26 cellular contexts compared by ENCODE assay signal in the genomic region with DNA sequence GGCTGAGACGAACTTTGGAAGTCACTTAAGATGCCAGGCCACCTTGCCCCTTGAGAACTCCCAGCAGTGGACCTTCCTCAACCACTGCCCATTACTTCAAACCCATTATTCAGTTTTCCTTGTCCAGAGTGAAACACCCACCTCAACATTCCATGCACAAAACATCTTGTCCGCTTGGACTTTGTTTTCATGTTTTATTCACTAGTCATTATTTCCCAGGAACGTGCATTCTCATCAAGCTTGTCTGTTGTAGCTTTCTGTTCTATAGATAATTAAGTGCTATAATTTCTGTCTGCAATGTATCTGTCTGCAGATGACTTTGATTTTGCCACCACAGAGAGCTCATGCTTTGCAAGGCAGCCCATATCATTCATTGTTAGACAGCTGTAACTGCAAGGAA.
DNase-seq lines count a peak whose midpoint lies in the region; TF ChIP-seq lines count a peak whose summit lies in the region.
"Had no signal": no experiment of that assay in that cellular context is flagged by ENCODE, and none has a peak within 500 bp of the region (broad histone marks: within the 10 kb centered on the region; RNA-seq: fewer than 3 reads in every experiment).

No MANE protein-coding gene starts in this region.

- H3K27ac Mint-ChIP-seq in progenitor cell of endocrine pancreas: no peak overlapping the region
- H3K27ac Mint-ChIP-seq: activated CD4-positive, alpha-beta memory T cell treated with anti-CD3 and anti-CD28 coated beads for 36 hours; activated naive CD4-positive, alpha-beta T cell treated with anti-CD3 and anti-CD28 coated beads, Interleukin-2, amount 10 ng/mL, durations not matched to agents 7 days and 5 days; activated T-helper 1 cell treated with anti-CD3 and anti-CD28 coated beads, Interleukin-12 subunit alpha, Interleukin-12 subunit beta, Interleukin-2, Interleukin-4 antibody, amounts not matched to agents 30 ng/mL and 10 ng/mL and 1 ng/mL, durations not matched to agents 14 hours and 24 hours and 36 hours; endodermal cell; natural killer cell treated with Interleukin-12 subunit alpha and Interleukin-12 subunit beta and Interleukin-15 and Interleukin-18, amount 100 ng/mL, for 72 hours had no signal

- H3K4me1 Mint-ChIP-seq in progenitor cell of endocrine pancreas (ENCODE audit: low read depth): no peaks in the 10 kb centered on the region
- H3K4me1 Mint-ChIP-seq: activated naive CD4-positive, alpha-beta T cell treated with anti-CD3 and anti-CD28 coated beads, Interleukin-2, amount 10 ng/mL, durations not matched to agents 7 days and 5 days had no signal

- no peak overlapping the region for H3K4me3 Mint-ChIP-seq in progenitor cell of endocrine pancreas (ENCODE audit: low read depth)
- H3K4me3 Mint-ChIP-seq: activated CD4-positive, alpha-beta memory T cell treated with anti-CD3 and anti-CD28 coated beads for 36 hours; activated naive CD4-positive, alpha-beta T cell treated with anti-CD3 and anti-CD28 coated beads, Interleukin-2, amount 10 ng/mL, durations not matched to agents 7 days and 5 days; activated T-helper 1 cell treated with anti-CD3 and anti-CD28 coated beads, Interleukin-12 subunit alpha, Interleukin-12 subunit beta, Interleukin-2, Interleukin-4 antibody, amounts not matched to agents 30 ng/mL and 10 ng/mL and 1 ng/mL, durations not matched to agents 14 hours and 24 hours and 36 hours; endodermal cell; natural killer cell treated with Interleukin-12 subunit alpha and Interleukin-12 subunit beta and Interleukin-15 and Interleukin-18, amount 100 ng/mL, for 72 hours had no signal

- peaks cover 3% of the 10 kb centered on the region for H3K9me3 Mint-ChIP-seq in progenitor cell of endocrine pancreas (ENCODE audit: low read depth)
- H3K9me3 Mint-ChIP-seq: activated CD4-positive, alpha-beta memory T cell treated with anti-CD3 and anti-CD28 coated beads for 36 hours; activated naive CD4-positive, alpha-beta T cell treated with anti-CD3 and anti-CD28 coated beads, Interleukin-2, amount 10 ng/mL, durations not matched to agents 7 days and 5 days; activated T-helper 1 cell treated with anti-CD3 and anti-CD28 coated beads, Interleukin-12 subunit alpha, Interleukin-12 subunit beta, Interleukin-2, Interleukin-4 antibody, amounts not matched to agents 30 ng/mL and 10 ng/mL and 1 ng/mL, durations not matched to agents 14 hours and 24 hours and 36 hours; natural killer cell treated with Interleukin-12 subunit alpha and Interleukin-12 subunit beta and Interleukin-15 and Interleukin-18, amount 100 ng/mL, for 72 hours had no signal

- peak overlapping the region; percentile 8; the same call in 1 of the 2 replicates for H3K4me3 ChIP-seq in WI38 (ENCODE audit: low read depth, low read length)
- H3K4me3 ChIP-seq in fibroblast of mammary gland (ENCODE audit: control insufficient read depth, low read depth, low read length): no peak overlapping the region
- H3K4me3 ChIP-seq in skeletal muscle cell (ENCODE audit: low read depth, low read length): peak overlapping the region; percentile 2
- H3K4me3 ChIP-seq: A549, colonic mucosa, K562, pancreas, testis had no signal

- DNase-seq in A172 (ENCODE audit: low spot score) (peak; percentile 27), fibroblast of mammary gland (ENCODE audit: low read depth) (peak; percentile 57), skeletal muscle cell (ENCODE audit: low read depth) (no peak), NCI-H226 (no peak), dermis blood vessel endothelial cell (no peak), progenitor cell of endocrine pancreas (ENCODE audit: low spot score, unreplicated experiment) (no peak)
- no peak for DNase-seq in activated CD4-positive, alpha-beta T cell treated with anti-CD3 and anti-CD28 coated beads for 48 hours
- DNase-seq: activated CD4-positive, alpha-beta memory T cell treated with anti-CD3 and anti-CD28 coated beads for 36 hours; activated CD8-positive, alpha-beta memory T cell treated with anti-CD3 and anti-CD28 coated beads, Interleukin-2, amount 50 U/mL, for 4 hours; activated naive CD4-positive, alpha-beta T cell treated with anti-CD3 and anti-CD28 coated beads, Interleukin-2, amount 10 ng/mL, durations not matched to agents 7 days and 5 days; colonic mucosa; endodermal cell; NCI-H1105 treated with DMSO at 0.1 percent for 48 hours; NCI-H2081; NCI-H345; NCI-H82; pancreas; stimulated activated CD4-positive, alpha-beta T cell treated with anti-CD3 and anti-CD28 coated beads, Interleukin-12 subunit alpha, Interleukin-12 subunit beta, amount 100 ng/mL, for 4 hours; stimulated activated CD4-positive, alpha-beta T cell treated with anti-CD3 and anti-CD28 coated beads, Interleukin-4, amount 100 ng/mL, for 1 hour; stimulated activated naive CD4-positive, alpha-beta T cell had no signal

- no peaks in the 10 kb centered on the region for H3K36me3 Mint-ChIP-seq in progenitor cell of endocrine pancreas (ENCODE audit: insufficient read depth)
- H3K36me3 Mint-ChIP-seq: activated CD4-positive, alpha-beta memory T cell treated with anti-CD3 and anti-CD28 coated beads for 36 hours; activated naive CD4-positive, alpha-beta T cell treated with anti-CD3 and anti-CD28 coated beads, Interleukin-2, amount 10 ng/mL, durations not matched to agents 7 days and 5 days; natural killer cell treated with Interleukin-12 subunit alpha and Interleukin-12 subunit beta and Interleukin-15 and Interleukin-18, amount 100 ng/mL, for 72 hours had no signal

- TF ChIP-seq CTCF in WI38 (IDR thresholded peaks at IDR 0.05; ENCODE audit: low read depth, low read length): no peak
- TF ChIP-seq CTCF in fibroblast of mammary gland (conservative IDR thresholded peaks at IDR 0.05; ENCODE audit: control insufficient read depth, insufficient read depth, low read depth, low read length): no peak
- TF ChIP-seq CTCF in progenitor cell of endocrine pancreas (IDR thresholded peaks at IDR 0.05; ENCODE audit: unreplicated experiment): no peak

- H3K27me3 Mint-ChIP-seq in progenitor cell of endocrine pancreas: peaks cover 22% of the 10 kb centered on the region

Comparison
In these comparisons a context has a peak if more than half of its experiments do, and no peak if none do; other contexts are left out.
1. DNase-seq: peak in A172 (single experiment) and fibroblast of mammary gland (single experiment); none in skeletal muscle cell (single experiment), NCI-H226 (single experiment), dermis blood vessel endothelial cell (single experiment), progenitor cell of endocrine pancreas (single experiment) and activated CD4-positive, alpha-beta T cell treated with anti-CD3 and anti-CD28 coated beads for 48 hours (single experiment).